Comparison of ENCODE assay signal across 15 cellular contexts in the genomic region with DNA sequence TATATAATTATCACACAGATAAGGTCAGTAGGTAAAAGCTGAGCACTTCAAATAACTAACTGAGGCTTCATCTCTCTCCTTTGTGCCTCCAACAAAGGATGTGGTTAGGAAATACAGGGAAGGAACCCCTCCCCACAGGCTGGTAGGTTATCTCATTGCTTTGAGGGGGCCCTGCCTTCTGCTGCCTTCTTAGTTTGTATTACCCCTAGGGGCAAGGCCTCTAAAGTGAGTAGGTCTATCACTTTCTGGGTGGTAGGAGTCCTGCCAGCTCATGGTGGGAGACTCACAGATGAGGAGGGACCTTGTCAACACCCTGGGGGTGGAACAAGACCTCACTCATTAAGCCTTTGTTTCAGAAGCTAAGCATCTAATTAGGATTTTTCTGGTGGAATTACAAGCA. TPM values are rescaled to one million over a fixed set of nuclear protein-coding genes. Genes with fewer than 3 reads are reported as not detected.
DNase-seq lines count a peak whose midpoint lies in the region; FAIRE-seq and TF ChIP-seq lines count a peak whose summit lies in the region.
"Had no signal": no experiment of that assay in that cellular context is flagged by ENCODE, and none has a peak within 500 bp of the region (broad histone marks: within the 10 kb centered on the region; RNA-seq: fewer than 3 reads in every experiment).

No MANE protein-coding gene starts in this region.

- FAIRE-seq in endothelial cell of umbilical vein (lab: Jason Lieb, UNC): no peak
- no peak for FAIRE-seq in D721Med (lab: Jason Lieb, UNC)
- FAIRE-seq: frontal cortex, G401.6 had no signal

- intact Hi-C loops in PC-9 (cut with micrococcal nuclease; ENCODE audit: unreplicated experiment): loop anchor here (1.0 to 2.0 kb wide), 3 partner anchors 10 to 279 kb away; a partner anchor contains a TSS
- intact Hi-C loops in endothelial cell of umbilical vein (cut with micrococcal nuclease): loop anchor here (1.0 kb wide), 5 partner anchors 10 to 674 kb away; no protein-coding TSS in a partner anchor
- intact Hi-C loops in spleen (cut with DNase I; ENCODE audit: low total_unique reads): no loop called here

- no peak overlapping the region for H3K27ac Mint-ChIP-seq in T-helper 2 cell treated with Interferon-gamma antibody and Interleukin-4, amounts not matched to agents 5 μg/mL and 100 μg/mL, for 36 hours
- H3K27ac Mint-ChIP-seq: activated T-helper 17 cell treated with anti-CD3 and anti-CD28 coated beads, Interleukin-2, amount 50 U/mL, for 72 hours had no signal

- H3K9me1 ChIP-seq in endothelial cell of umbilical vein (replicated peaks; ENCODE audit: control insufficient read depth, extremely low read depth, insufficient read depth, low read length): no peaks in the 10 kb centered on the region

- peaks cover 41% of the 10 kb centered on the region for H3K4me1 ChIP-seq in PC-9 (replicated peaks; ENCODE audit: insufficient read depth)
- peaks cover 17% of the 10 kb centered on the region for H3K4me1 ChIP-seq in endothelial cell of umbilical vein (ENCODE audit: control insufficient read depth, extremely low read depth, insufficient read depth, low read length)
- H3K4me1 ChIP-seq in spleen: no peaks in the 10 kb centered on the region
- H3K4me1 ChIP-seq: BLaER1 had no signal

- H3K27ac ChIP-seq in PC-9 (peak overlapping the region; percentile 95), endothelial cell of umbilical vein (ENCODE audit: insufficient read depth, low read depth, low read length) (peak overlapping the region; percentile 60), spleen (no peak overlapping the region)
- H3K27ac ChIP-seq: BLaER1 had no signal

- peak overlapping the region; percentile 62 for H3K4me2 ChIP-seq in PC-9
- peak overlapping the region; percentile 35 for H3K4me2 ChIP-seq in endothelial cell of umbilical vein (ENCODE audit: insufficient read depth, low read length)
- H3K4me2 ChIP-seq: BLaER1 had no signal

- TSS peak; percentile 99 for BruUV-seq in PC-9 (replicated peaks; lab: Mats Ljungman, UMichigan)
- BruUV-seq in endothelial cell of umbilical vein (replicated peaks; lab: Mats Ljungman, UMichigan): TSS peak; percentile 99

- H3K9me2 ChIP-seq in PC-9 (ENCODE audit: insufficient read depth): no peaks in the 10 kb centered on the region

- no peaks in the 10 kb centered on the region for H3K9me3 Mint-ChIP-seq in T-helper 2 cell treated with Interferon-gamma antibody and Interleukin-4, amounts not matched to agents 5 μg/mL and 100 μg/mL, for 36 hours

- no peak overlapping the region for H3K4me3 Mint-ChIP-seq in T-helper 2 cell treated with Interferon-gamma antibody and Interleukin-4, amounts not matched to agents 5 μg/mL and 100 μg/mL, for 36 hours
- H3K4me3 Mint-ChIP-seq: activated T-helper 17 cell treated with anti-CD3 and anti-CD28 coated beads, Interleukin-2, amount 50 U/mL, for 72 hours had no signal

- peak; percentile 40 for TF ChIP-seq POLR2A in endothelial cell of umbilical vein (IDR thresholded peaks at IDR 0.05; ENCODE audit: low read depth, low read length)
- no peak for TF ChIP-seq POLR2A in spleen (IDR thresholded peaks at IDR 0.05)

- H3K4me3 ChIP-seq in PC-9 (peak overlapping the region; percentile 6; the same call in 1 of the 2 replicates), endothelial cell of umbilical vein (replicated peaks in 1 of 3; ENCODE audit: insufficient read depth in 1 of 3, low read depth in 1 of 3, low read length in 3 of 3) (no peak overlapping the region), spleen (no peak overlapping the region)
- H3K4me3 ChIP-seq: BLaER1 had no signal

- peaks cover 2% of the 10 kb centered on the region for H3K4me1 Mint-ChIP-seq in T-helper 2 cell treated with Interferon-gamma antibody and Interleukin-4, amounts not matched to agents 5 μg/mL and 100 μg/mL, for 36 hours (ENCODE audit: low read depth)
- H3K4me1 Mint-ChIP-seq: activated T-helper 17 cell treated with anti-CD3 and anti-CD28 coated beads, Interleukin-2, amount 50 U/mL, for 72 hours had no signal

- no peaks in the 10 kb centered on the region for H3K79me2 ChIP-seq in PC-9 (ENCODE audit: low read depth)
- H3K79me2 ChIP-seq in endothelial cell of umbilical vein (ENCODE audit: control insufficient read depth, insufficient read depth, low read length): no peaks in the 10 kb centered on the region

- H4K20me1 ChIP-seq in PC-9 (ENCODE audit: insufficient read depth): no peaks in the 10 kb centered on the region
- no peaks in the 10 kb centered on the region for H4K20me1 ChIP-seq in endothelial cell of umbilical vein (replicated peaks; ENCODE audit: control insufficient read depth, extremely low read depth, insufficient read depth, low read length)
- H4K20me1 ChIP-seq: BLaER1 had no signal

- peaks cover 24% of the 10 kb centered on the region for H3F3A ChIP-seq in PC-9 (ENCODE audit: insufficient read depth, low read depth)

- H3K36me3 Mint-ChIP-seq in T-helper 2 cell treated with Interferon-gamma antibody and Interleukin-4, amounts not matched to agents 5 μg/mL and 100 μg/mL, for 36 hours (ENCODE audit: low read depth): no peaks in the 10 kb centered on the region

- CTCF ChIA-PET in PC-9 (lab: Charles Lee) (interaction anchor here (1.4 kb wide), 1 partner anchor 11 kb away, joined by 7 read pairs; no protein-coding TSS in a partner anchor), endothelial cell of umbilical vein (lab: Charles Lee) (interaction anchor here (0.7 to 2.5 kb wide), 7 partner anchors 11 to 672 kb away, joined by 3 to 13 read pairs (median 3); no protein-coding TSS in a partner anchor)

- TF ChIP-seq CTCF in PC-9 (conservative IDR thresholded peaks at IDR 0.05): no peak
- TF ChIP-seq CTCF in endothelial cell of umbilical vein (IDR thresholded peaks at IDR 0.05; ENCODE audit: extremely low read depth in 1 of 2, insufficient read depth in 1 of 2, low read depth in 1 of 2, low read length in 2 of 2): no peak
- TF ChIP-seq CTCF in spleen (IDR thresholded peaks at IDR 0.05 in 8 of 11, conservative IDR thresholded peaks at IDR 0.05 in 3 of 11): no peak
- TF ChIP-seq CTCF in D721Med (IDR thresholded peaks at IDR 0.05; ENCODE audit: insufficient read depth, missing control alignments): no peak

- POLR2A ChIA-PET in PC-9 (lab: Charles Lee; ENCODE audit: unreplicated experiment): interaction anchor here (0.6 to 2.5 kb wide), 6 partner anchors 11 to 92 kb away, joined by 3 to 58 read pairs (median 16); a partner anchor contains a TSS
- POLR2A ChIA-PET in endothelial cell of umbilical vein (lab: Charles Lee): interaction anchor here (0.8 to 1.8 kb wide), 3 partner anchors 11 to 34 kb away, joined by 3 to 11 read pairs (median 6); a partner anchor contains a TSS

- H3K27me3 Mint-ChIP-seq in T-helper 2 cell treated with Interferon-gamma antibody and Interleukin-4, amounts not matched to agents 5 μg/mL and 100 μg/mL, for 36 hours (ENCODE audit: low read depth): peaks cover 8% of the 10 kb centered on the region

- H3K27me3 ChIP-seq in PC-9 (ENCODE audit: insufficient read depth, low read depth) (no peaks in the 10 kb centered on the region), endothelial cell of umbilical vein (ENCODE audit: control insufficient read depth in 2 of 2, insufficient read depth in 2 of 2, low read length in 2 of 2) (no peaks in the 10 kb centered on the region), spleen (replicated peaks in 1 of 7) (no peaks in the 10 kb centered on the region)
- H3K27me3 ChIP-seq: BLaER1 had no signal

- peak overlapping the region; percentile 21 for H3K9ac ChIP-seq in endothelial cell of umbilical vein (replicated peaks; ENCODE audit: extremely low read depth, insufficient read depth, low read length)
- H3K9ac ChIP-seq: BLaER1 had no signal

- H3K9me3 ChIP-seq in PC-9 (ENCODE audit: insufficient read depth, low read depth): peaks cover 18% of the 10 kb centered on the region
- no peaks in the 10 kb centered on the region for H3K9me3 ChIP-seq in endothelial cell of umbilical vein (replicated peaks; ENCODE audit: control insufficient read depth, insufficient read depth, low read length)
- H3K9me3 ChIP-seq in spleen: no peaks in the 10 kb centered on the region
- H3K9me3 ChIP-seq: BLaER1 had no signal

- H3K36me3 ChIP-seq in PC-9 (ENCODE audit: low read depth) (peaks cover 14% of the 10 kb centered on the region), endothelial cell of umbilical vein (ENCODE audit: control insufficient read depth in 2 of 2, extremely low read depth in 1 of 2, insufficient read depth in 2 of 2, low read length in 2 of 2) (no peaks in the 10 kb centered on the region), spleen (no peaks in the 10 kb centered on the region)
- H3K36me3 ChIP-seq: BLaER1 had no signal

- dilution Hi-C loops in endothelial cell of umbilical vein (cut with MboI; ENCODE audit: extremely low pct_ligation_motif_present, low sequenced_read_pairs): no loop called here

- DNase-seq in ELF-1 (ENCODE audit: low read depth, low spot score) (peak; percentile 74), PC-9 (peak; percentile 31 to 56), endothelial cell of umbilical vein (ENCODE audit: low read depth, low spot score) (no peak), renal cortical epithelial cell (ENCODE audit: low read depth) (peak; percentile 51), spleen (no peak), D721Med (ENCODE audit: insufficient read length, low spot score) (no peak), medulla oblongata (ENCODE audit: extremely low spot score) (no peak)
- no peak for DNase-seq in T-helper 2 cell treated with Interferon-gamma antibody and Interleukin-4, amounts not matched to agents 5 μg/mL and 100 μg/mL, for 36 hours (ENCODE audit: low spot score)
- DNase-seq: activated CD4-positive, alpha-beta T cell treated with anti-CD3 and anti-CD28 coated beads, Interleukin-2, amount 50 U/mL, for 48 hours; anterior cingulate cortex; stimulated activated CD4-positive, alpha-beta T cell treated with anti-CD3 and anti-CD28 coated beads, Interleukin-4, amount 100 ng/mL, for 1 hour had no signal

- H2AFZ ChIP-seq in PC-9: no peak overlapping the region
- H2AFZ ChIP-seq in endothelial cell of umbilical vein (ENCODE audit: low read depth, low read length): peak overlapping the region; percentile 39

TF ChIP-seq in endothelial cell of umbilical vein, 7 proteins besides CTCF, POLR2A, EP300 and RAD21 (continues in another document):
- TF ChIP-seq GATA2 (IDR thresholded peaks at IDR 0.05; ENCODE audit: insufficient read depth, insufficient read length, low read depth, low read length): peak; percentile 34

RNA-seq across cellular contexts. Expression of a gene that starts 34.6 kb away (rescaled TPM):
- total RNA-seq in PC-9 (2021) (3.3 and 5.9 TPM in 2 replicates), endothelial cell of umbilical vein (493 and 514 TPM in 2 replicates), renal cortical epithelial cell (77.8 and 82.5 TPM in 2 replicates), spleen (10 to 100 TPM in 5 of 7 donors, 1 to 10 TPM in 2; 5.5 to 27.1 (median 15.1) TPM)
- polyA plus RNA-seq in endothelial cell of umbilical vein (492 and 498 TPM in 2 replicates), spleen (10 to 100 TPM in 1 of 3 donors, 1 to 10 TPM in 2; 5.2 to 16.5 (median 7.2) TPM)
- 660 and 712 TPM in 2 replicates for polyA plus RNA-seq in endothelial cell of umbilical vein (2011; cell fraction: cytosol; rRNA removed)
- 777 and 878 TPM in 2 replicates for polyA plus RNA-seq in endothelial cell of umbilical vein (2011; cell fraction: nucleus; rRNA removed)
- 406 and 493 TPM in 2 replicates for polyA plus RNA-seq in endothelial cell of umbilical vein (2012)
- 345 and 433 TPM in 2 replicates for polyA minus RNA-seq in endothelial cell of umbilical vein
- 1.2 TPM for polyA minus RNA-seq in endothelial cell of umbilical vein (2011; cell fraction: cytosol; rRNA and poly(A)+ RNA removed)
- polyA minus RNA-seq in endothelial cell of umbilical vein (2011; cell fraction: nucleus; rRNA and poly(A)+ RNA removed): 248 and 267 TPM in 2 replicates

Comparison
In these comparisons a context has a peak if more than half of its experiments do, and no peak if none do; other contexts are left out.
1. DNase-seq: peak in ELF-1 (single experiment), PC-9 (2 of 2) and renal cortical epithelial cell (single experiment); none in endothelial cell of umbilical vein (single experiment), spleen (single experiment), D721Med (single experiment), medulla oblongata (single experiment) and T-helper 2 cell treated with Interferon-gamma antibody and Interleukin-4, amounts not matched to agents 5 μg/mL and 100 μg/mL, for 36 hours (single experiment).
2. H3K27ac ChIP-seq: peak in PC-9 (single experiment) and endothelial cell of umbilical vein (single experiment); none in spleen (0 of 8).